1 cellular context compared by ENCODE assay signal in the genomic region with DNA sequence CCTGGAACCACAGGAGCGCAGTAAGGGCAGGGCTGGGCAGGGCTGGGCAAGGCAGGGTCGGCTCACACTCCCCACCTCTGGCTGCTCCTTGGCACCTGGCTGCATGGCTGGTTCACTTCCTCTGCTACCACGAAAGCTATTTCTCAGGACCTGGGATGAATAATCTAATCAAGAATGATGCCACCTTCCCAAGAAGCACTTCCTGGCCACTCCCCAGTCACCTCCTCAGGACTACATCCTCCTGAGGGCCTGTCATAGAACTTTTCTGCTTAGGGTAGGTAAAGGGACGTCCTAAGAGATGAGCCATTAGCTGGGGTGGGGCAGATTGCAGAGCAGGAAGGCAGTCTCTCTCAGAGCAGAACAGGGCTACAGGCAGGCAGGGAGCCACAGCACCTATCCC.
TF ChIP-seq lines count a peak whose summit lies in the region.

No MANE protein-coding gene starts in this region.

TF ChIP-seq in HCT116, 20 proteins besides CTCF, POLR2A, EP300 and RAD21 (continued from another document):
- TF ChIP-seq MAX (IDR thresholded peaks at IDR 0.05) = no peak
- TF ChIP-seq EGR1 (IDR thresholded peaks at IDR 0.05; ENCODE audit: low read depth) = no peak
- TF ChIP-seq ZNF274 (IDR thresholded peaks at IDR 0.05; ENCODE audit: low read depth, low read length) = no peak
- no peak for TF ChIP-seq ELF1 (IDR thresholded peaks at IDR 0.05; ENCODE audit: borderline replicate concordance, low read depth)
- TF ChIP-seq, protein P1, sequence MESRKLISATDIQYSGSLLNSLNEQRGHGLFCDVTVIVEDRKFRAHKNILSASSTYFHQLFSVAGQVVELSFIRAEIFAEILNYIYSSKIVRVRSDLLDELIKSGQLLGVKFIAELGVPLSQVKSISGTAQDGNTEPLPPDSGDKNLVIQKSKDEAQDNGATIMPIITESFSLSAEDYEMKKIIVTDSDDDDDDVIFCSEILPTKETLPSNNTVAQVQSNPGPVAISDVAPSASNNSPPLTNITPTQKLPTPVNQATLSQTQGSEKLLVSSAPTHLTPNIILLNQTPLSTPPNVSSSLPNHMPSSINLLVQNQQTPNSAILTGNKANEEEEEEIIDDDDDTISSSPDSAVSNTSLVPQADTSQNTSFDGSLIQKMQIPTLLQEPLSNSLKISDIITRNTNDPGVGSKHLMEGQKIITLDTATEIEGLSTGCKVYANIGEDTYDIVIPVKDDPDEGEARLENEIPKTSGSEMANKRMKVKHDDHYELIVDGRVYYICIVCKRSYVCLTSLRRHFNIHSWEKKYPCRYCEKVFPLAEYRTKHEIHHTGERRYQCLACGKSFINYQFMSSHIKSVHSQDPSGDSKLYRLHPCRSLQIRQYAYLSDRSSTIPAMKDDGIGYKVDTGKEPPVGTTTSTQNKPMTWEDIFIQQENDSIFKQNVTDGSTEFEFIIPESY (IDR thresholded peaks at IDR 0.05; ENCODE audit: extremely low read depth, insufficient replicate concordance, low read length) = no peak
- no peak for TF ChIP-seq YY1 (IDR thresholded peaks at IDR 0.05; ENCODE audit: extremely low read depth, insufficient replicate concordance, low read depth, low read length)
- TF ChIP-seq EZH2 (IDR thresholded peaks at IDR 0.05) = no peak
- no peak for TF ChIP-seq SIN3A (IDR thresholded peaks at IDR 0.05; ENCODE audit: low read depth)
- no peak for TF ChIP-seq SRF (IDR thresholded peaks at IDR 0.05; ENCODE audit: low read depth)
- TF ChIP-seq, protein P2, sequence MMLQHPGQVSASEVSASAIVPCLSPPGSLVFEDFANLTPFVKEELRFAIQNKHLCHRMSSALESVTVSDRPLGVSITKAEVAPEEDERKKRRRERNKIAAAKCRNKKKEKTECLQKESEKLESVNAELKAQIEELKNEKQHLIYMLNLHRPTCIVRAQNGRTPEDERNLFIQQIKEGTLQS (IDR thresholded peaks at IDR 0.05) = no peak
- no peak for TF ChIP-seq FOSL1 (IDR thresholded peaks at IDR 0.05; ENCODE audit: low read depth)
- TF ChIP-seq CEBPB (IDR thresholded peaks at IDR 0.05; ENCODE audit: low read depth) = no peak
- no peak for TF ChIP-seq SP1 (IDR thresholded peaks at IDR 0.05; ENCODE audit: low read depth)
- no peak for TF ChIP-seq JUND (IDR thresholded peaks at IDR 0.05)
- TF ChIP-seq EZH2phosphoT487 (IDR thresholded peaks at IDR 0.05; ENCODE audit: borderline replicate concordance) = no peak
TF ChIP-seq in HCT116: peak in this region for 0.
